Comparison of ENCODE assay signal across 24 cellular contexts in genomic region chr16:14652726-14653125, GRCh38. TPM values are rescaled to one million over a fixed set of nuclear protein-coding genes. Genes with fewer than 3 reads are reported as not detected.
A peak's percentile ranks its signal among the peaks of the same experiment; 100 is the strongest.
DNase-seq lines count a peak whose midpoint lies in the region; ATAC-seq and TF ChIP-seq lines count a peak whose summit lies in the region.
"Had no signal": no experiment of that assay in that cellular context is flagged by ENCODE, and none has a peak within 500 bp of the region (broad histone marks: within the 10 kb centered on the region; RNA-seq: fewer than 3 reads in every experiment).

No MANE protein-coding gene starts in this region.

- H3K9ac ChIP-seq in H9 (ENCODE audit: extremely low read depth, insufficient read length, low read length), result no peak overlapping the region
- H3K9ac ChIP-seq: BLaER1, GM23248 had no signal

- H2BK120ac ChIP-seq in H9 (ENCODE audit: low read depth, low read length, poor library complexity, severe bottlenecking), result no peak overlapping the region

- no peak overlapping the region for H2AK5ac ChIP-seq in H9 (ENCODE audit: insufficient read length, low read length)

- no peak overlapping the region for H4K8ac ChIP-seq in H9 (replicated peaks; ENCODE audit: insufficient read length, low read depth, low read length)

- H3K36me3 Mint-ChIP-seq in activated naive CD8-positive, alpha-beta T cell, result no peaks in the 10 kb centered on the region
- peaks cover 24% of the 10 kb centered on the region for H3K36me3 Mint-ChIP-seq in activated naive CD8-positive, alpha-beta T cell treated with anti-CD3 and anti-CD28 coated beads for 36 hours
- H3K36me3 Mint-ChIP-seq in H9 (ENCODE audit: insufficient read depth in 1 of 3, low read depth in 3 of 3) (peaks cover 42 to 74% (median 73%) of the 10 kb centered on the region in 3 experiments; a peak in 6 of 7 replicates), chondrocyte (ENCODE audit: low read depth) (peaks cover 29% of the 10 kb centered on the region)
- H3K36me3 Mint-ChIP-seq in activated naive CD8-positive, alpha-beta T cell treated with anti-CD3 and anti-CD28 coated beads, Interleukin-2, amount 50 U/mL, for 24 hours (ENCODE audit: low read depth), result peaks cover 55% of the 10 kb centered on the region
- peaks cover 23 to 42% of the 10 kb centered on the region in 2 donors for H3K36me3 Mint-ChIP-seq in stimulated activated naive B cell treated with anti-CD40 and anti-IgM and Interleukin-4, amounts not matched to agents 10 μg/mL and 1 μg/mL and 100 μg/mL, for 72 hours

- no peak overlapping the region for H4K5ac ChIP-seq in H9 (ENCODE audit: insufficient read length, low read depth, low read length)

- TF ChIP-seq CTCF in H9 (conservative IDR thresholded peaks at IDR 0.05) (no peak), chondrocyte (IDR thresholded peaks at IDR 0.05) (no peak)

- no peak overlapping the region for H3K4me2 ChIP-seq in H9 (ENCODE audit: insufficient read depth, insufficient read length, low read length)
- H3K4me2 ChIP-seq: BLaER1 had no signal

- ATAC-seq in activated naive CD8-positive, alpha-beta T cell treated with anti-CD3 and anti-CD28 coated beads, Interleukin-2, amount 50 U/mL, for 24 hours, result no peak
- no peak for ATAC-seq in stimulated activated naive B cell treated with anti-CD40 and anti-IgM and Interleukin-4, amounts not matched to agents 10 μg/mL and 1 μg/mL and 100 μg/mL, for 72 hours (replicated peaks)
- no peak for ATAC-seq in left ventricle myocardium superior
- ATAC-seq: GM12878, K562 had no signal

- H3K4me1 ChIP-seq in H9 (ENCODE audit: insufficient read depth, low read length), result no peaks in the 10 kb centered on the region
- H3K4me1 ChIP-seq: HAP-1 had no signal

- no peaks in the 10 kb centered on the region for H3K79me1 ChIP-seq in H9 (ENCODE audit: insufficient read depth, low read depth, low read length, poor library complexity, severe bottlenecking)

- no peak overlapping the region for H2BK20ac ChIP-seq in H9 (ENCODE audit: low read depth, low read length, poor library complexity, severe bottlenecking)

- H3K4ac ChIP-seq in H9 (ENCODE audit: low read depth, low read length), result no peak overlapping the region

- no CpG with 5 or more reads among the region's 2 CpGs for WGBS in H9 (ENCODE audit: extremely low coverage, insufficient read length, low lambda C conversion rate)

- H2BK12ac ChIP-seq in H9 (ENCODE audit: insufficient read length, low read depth, low read length), result no peak overlapping the region

- no peak overlapping the region for H2AFZ ChIP-seq in H9 (ENCODE audit: low read length)
- H2AFZ ChIP-seq: GM23248 had no signal

- no peak overlapping the region for H3K23ac ChIP-seq in H9 (ENCODE audit: insufficient read length, low read depth, low read length)

- H3K9me3 Mint-ChIP-seq in activated naive CD8-positive, alpha-beta T cell (ENCODE audit: low read depth), result no peaks in the 10 kb centered on the region
- H3K9me3 Mint-ChIP-seq in activated naive CD8-positive, alpha-beta T cell treated with anti-CD3 and anti-CD28 coated beads for 36 hours, result no peaks in the 10 kb centered on the region
- H3K9me3 Mint-ChIP-seq in H9 (no peaks in the 10 kb centered on the region; a peak in 1 of 5 replicates), chondrocyte (ENCODE audit: low read depth) (no peaks in the 10 kb centered on the region)
- H3K9me3 Mint-ChIP-seq in activated naive CD8-positive, alpha-beta T cell treated with anti-CD3 and anti-CD28 coated beads, Interleukin-2, amount 50 U/mL, for 24 hours, result no peaks in the 10 kb centered on the region
- H3K9me3 Mint-ChIP-seq in stimulated activated naive B cell treated with anti-CD40 and anti-IgM and Interleukin-4, amounts not matched to agents 10 μg/mL and 1 μg/mL and 100 μg/mL, for 72 hours, result no peaks in the 10 kb centered on the region
- H3K9me3 Mint-ChIP-seq: CD4-positive, alpha-beta T cell had no signal

- no peak for DNase-seq in activated naive CD8-positive, alpha-beta T cell treated with anti-CD3 and anti-CD28 coated beads for 36 hours
- no peak for DNase-seq in H9
- DNase-seq in activated naive CD8-positive, alpha-beta T cell treated with anti-CD3 and anti-CD28 coated beads, Interleukin-2, amount 50 U/mL, for 24 hours, result no peak
- no peak for DNase-seq in stimulated activated naive B cell treated with anti-CD40 and anti-IgM and Interleukin-4, amounts not matched to agents 10 μg/mL and 1 μg/mL and 100 μg/mL, for 72 hours
- no peak for DNase-seq in left ventricle myocardium superior
- no peak for DNase-seq in chondrocyte (ENCODE audit: low spot score)
- DNase-seq: Caco-2; CD4-positive, alpha-beta T cell; DND-41; GM23248; NCI-H1092; NCI-H1436; NCI-H187 treated with DMSO at 0.1 percent for 48 hours; NCI-H2107; NCI-H446 treated with DMSO at 0.1 percent for 48 hours; NCI-H526 treated with DMSO at 0.1 percent for 48 hours; Right ventricle myocardium superior had no signal

- H3K27me3 Mint-ChIP-seq in activated naive CD8-positive, alpha-beta T cell, result no peaks in the 10 kb centered on the region
- no peaks in the 10 kb centered on the region for H3K27me3 Mint-ChIP-seq in activated naive CD8-positive, alpha-beta T cell treated with anti-CD3 and anti-CD28 coated beads for 36 hours
- H3K27me3 Mint-ChIP-seq in H9 (ENCODE audit: low read depth) (no peaks in the 10 kb centered on the region), chondrocyte (ENCODE audit: low read depth) (no peaks in the 10 kb centered on the region)
- no peaks in the 10 kb centered on the region for H3K27me3 Mint-ChIP-seq in activated naive CD8-positive, alpha-beta T cell treated with anti-CD3 and anti-CD28 coated beads, Interleukin-2, amount 50 U/mL, for 24 hours
- no peaks in the 10 kb centered on the region for H3K27me3 Mint-ChIP-seq in stimulated activated naive B cell treated with anti-CD40 and anti-IgM and Interleukin-4, amounts not matched to agents 10 μg/mL and 1 μg/mL and 100 μg/mL, for 72 hours
- H3K27me3 Mint-ChIP-seq: CD4-positive, alpha-beta T cell had no signal

- H4K91ac ChIP-seq in H9 (ENCODE audit: insufficient read length, low read depth, low read length), result no peak overlapping the region

- H3K4me3 Mint-ChIP-seq in activated naive CD8-positive, alpha-beta T cell, result no peak overlapping the region
- no peak overlapping the region for H3K4me3 Mint-ChIP-seq in activated naive CD8-positive, alpha-beta T cell treated with anti-CD3 and anti-CD28 coated beads for 36 hours
- H3K4me3 Mint-ChIP-seq in H9, result no peak overlapping the region
- H3K4me3 Mint-ChIP-seq in activated naive CD8-positive, alpha-beta T cell treated with anti-CD3 and anti-CD28 coated beads, Interleukin-2, amount 50 U/mL, for 24 hours, result no peak overlapping the region
- no peak overlapping the region for H3K4me3 Mint-ChIP-seq in stimulated activated naive B cell treated with anti-CD40 and anti-IgM and Interleukin-4, amounts not matched to agents 10 μg/mL and 1 μg/mL and 100 μg/mL, for 72 hours
- no peak overlapping the region for H3K4me3 Mint-ChIP-seq in chondrocyte (ENCODE audit: unreplicated experiment)
- H3K4me3 Mint-ChIP-seq: CD4-positive, alpha-beta T cell had no signal

- H3K18ac ChIP-seq in H9 (ENCODE audit: insufficient read length, low read depth, low read length), result no peak overlapping the region

- no peaks in the 10 kb centered on the region for H3K79me2 ChIP-seq in H9 (ENCODE audit: insufficient read depth, low read length)

- H2BK5ac ChIP-seq in H9 (ENCODE audit: insufficient read length, low read length), result no peak overlapping the region

- H3K23me2 ChIP-seq in H9 (ENCODE audit: insufficient read length, low read depth, low read length, poor library complexity, severe bottlenecking), result no peaks in the 10 kb centered on the region

- intact Hi-C loops in left ventricle myocardium superior (cut with micrococcal nuclease), result no loop called here

- no peak overlapping the region for H3K14ac ChIP-seq in H9 (ENCODE audit: insufficient read depth, low read length)

- H4K20me1 ChIP-seq in H9 (ENCODE audit: control insufficient read depth, insufficient read depth, insufficient read length), result no peaks in the 10 kb centered on the region

- no peak overlapping the region for H2BK15ac ChIP-seq in H9 (ENCODE audit: low read depth, low read length)

- peak overlapping the region; percentile 54 for H3K27ac Mint-ChIP-seq in activated naive CD8-positive, alpha-beta T cell
- no peak overlapping the region for H3K27ac Mint-ChIP-seq in activated naive CD8-positive, alpha-beta T cell treated with anti-CD3 and anti-CD28 coated beads for 36 hours
- H3K27ac Mint-ChIP-seq in H9, result peak overlapping the region in 2 of 3 experiments; percentile 64 to 69; a peak in 3 of 7 replicates
- peak overlapping the region; percentile 12 for H3K27ac Mint-ChIP-seq in activated naive CD8-positive, alpha-beta T cell treated with anti-CD3 and anti-CD28 coated beads, Interleukin-2, amount 50 U/mL, for 24 hours
- H3K27ac Mint-ChIP-seq in stimulated activated naive B cell treated with anti-CD40 and anti-IgM and Interleukin-4, amounts not matched to agents 10 μg/mL and 1 μg/mL and 100 μg/mL, for 72 hours, result peak overlapping the region; percentile 71
- H3K27ac Mint-ChIP-seq in chondrocyte (ENCODE audit: unreplicated experiment), result no peak overlapping the region
- H3K27ac Mint-ChIP-seq: CD4-positive, alpha-beta T cell had no signal

- H3K9me3 ChIP-seq in H9 (ENCODE audit: control insufficient read depth, low read depth, low read length), result no peaks in the 10 kb centered on the region
- H3K9me3 ChIP-seq: BLaER1, Caco-2, HAP-1 had no signal

- H3T11ph ChIP-seq in H9 (ENCODE audit: low read length), result no peak overlapping the region

- H3K27ac ChIP-seq in H9 (ENCODE audit: insufficient read length, low read depth, low read length), result no peak overlapping the region
- H3K27ac ChIP-seq: BLaER1, GM23248 had no signal

- H3K56ac ChIP-seq in H9 (ENCODE audit: insufficient read length, low read depth, low read length), result no peak overlapping the region

- H3K27me3 ChIP-seq in H9 (ENCODE audit: insufficient read depth, low read length), result no peaks in the 10 kb centered on the region
- H3K27me3 ChIP-seq: BLaER1 had no signal

- H3K4me1 Mint-ChIP-seq in activated naive CD8-positive, alpha-beta T cell (ENCODE audit: low read depth), result peaks cover 5% of the 10 kb centered on the region
- H3K4me1 Mint-ChIP-seq in activated naive CD8-positive, alpha-beta T cell treated with anti-CD3 and anti-CD28 coated beads for 36 hours, result peaks cover 6% of the 10 kb centered on the region
- no peaks in the 10 kb centered on the region for H3K4me1 Mint-ChIP-seq in H9
- peaks cover 12% of the 10 kb centered on the region for H3K4me1 Mint-ChIP-seq in activated naive CD8-positive, alpha-beta T cell treated with anti-CD3 and anti-CD28 coated beads, Interleukin-2, amount 50 U/mL, for 24 hours
- H3K4me1 Mint-ChIP-seq in stimulated activated naive B cell treated with anti-CD40 and anti-IgM and Interleukin-4, amounts not matched to agents 10 μg/mL and 1 μg/mL and 100 μg/mL, for 72 hours, result peaks cover 2 to 3% of the 10 kb centered on the region in 2 donors
- no peaks in the 10 kb centered on the region for H3K4me1 Mint-ChIP-seq in chondrocyte (ENCODE audit: low read depth)

RNA-seq across cellular contexts. Expression of gene BFAR, which starts 20.0 kb away (rescaled TPM):
- 10 to 100 TPM; 72.1 to 75.7 TPM for total RNA-seq in activated naive CD8-positive, alpha-beta T cell treated with anti-CD3 and anti-CD28 coated beads for 36 hours
- total RNA-seq in H9 (2021) (90.9 and 91.7 TPM in 2 replicates), left ventricle myocardium superior (36.3 TPM), chondrocyte (54.7 to 74.4 TPM (median 67.7 TPM) in 3 replicates)

RNA-seq across cellular contexts. Expression of gene PARN, which starts 22.7 kb away (rescaled TPM):
- total RNA-seq in activated naive CD8-positive, alpha-beta T cell treated with anti-CD3 and anti-CD28 coated beads for 36 hours, result 10 to 100 TPM; 50.8 to 50.9 TPM
- total RNA-seq in H9 (2021) (56.2 and 57.1 TPM in 2 replicates), left ventricle myocardium superior (17.6 TPM), chondrocyte (24.1 to 25.3 TPM (median 24.9 TPM) in 3 replicates)

RNA-seq across cellular contexts. Expression of gene PLA2G10, which starts 41.4 kb away (rescaled TPM):
- not detected for total RNA-seq in activated naive CD8-positive, alpha-beta T cell treated with anti-CD3 and anti-CD28 coated beads for 36 hours
- total RNA-seq in H9 (2021), result 1.0 and 2.2 TPM in 2 replicates
- total RNA-seq in left ventricle myocardium superior, result not detected
- not detected in 3 replicates for total RNA-seq in chondrocyte
- total RNA-seq: CD4-positive, alpha-beta T cell; GM12878; GM23248; K562; LHCN-M2; Right ventricle myocardium superior; RPMI7951 had no signal

RNA-seq across cellular contexts. Expression of gene NPIPA3, which starts 50.5 kb away (rescaled TPM):
- total RNA-seq in activated naive CD8-positive, alpha-beta T cell treated with anti-CD3 and anti-CD28 coated beads for 36 hours, result 1 to 10 TPM in 1 of 2 experiments, not detected in 1; 1.2 TPM
- total RNA-seq in H9 (2021) (1.1 and 1.3 TPM in 2 replicates), left ventricle myocardium superior (2.3 TPM), chondrocyte (3.3 TPM in 1 of 3 replicates, not detected in the others)

Comparison
In these comparisons a context has a peak if more than half of its experiments do, and no peak if none do; other contexts are left out.
1. H3K27ac Mint-ChIP-seq: peak in activated naive CD8-positive, alpha-beta T cell (single experiment), H9 (2 of 3), activated naive CD8-positive, alpha-beta T cell treated with anti-CD3 and anti-CD28 coated beads, Interleukin-2, amount 50 U/mL, for 24 hours (single experiment) and stimulated activated naive B cell treated with anti-CD40 and anti-IgM and Interleukin-4, amounts not matched to agents 10 μg/mL and 1 μg/mL and 100 μg/mL, for 72 hours (single experiment); none in activated naive CD8-positive, alpha-beta T cell treated with anti-CD3 and anti-CD28 coated beads for 36 hours (single experiment) and chondrocyte (single experiment).